ENCODE assay signal across 33 cellular contexts in the genomic region with DNA sequence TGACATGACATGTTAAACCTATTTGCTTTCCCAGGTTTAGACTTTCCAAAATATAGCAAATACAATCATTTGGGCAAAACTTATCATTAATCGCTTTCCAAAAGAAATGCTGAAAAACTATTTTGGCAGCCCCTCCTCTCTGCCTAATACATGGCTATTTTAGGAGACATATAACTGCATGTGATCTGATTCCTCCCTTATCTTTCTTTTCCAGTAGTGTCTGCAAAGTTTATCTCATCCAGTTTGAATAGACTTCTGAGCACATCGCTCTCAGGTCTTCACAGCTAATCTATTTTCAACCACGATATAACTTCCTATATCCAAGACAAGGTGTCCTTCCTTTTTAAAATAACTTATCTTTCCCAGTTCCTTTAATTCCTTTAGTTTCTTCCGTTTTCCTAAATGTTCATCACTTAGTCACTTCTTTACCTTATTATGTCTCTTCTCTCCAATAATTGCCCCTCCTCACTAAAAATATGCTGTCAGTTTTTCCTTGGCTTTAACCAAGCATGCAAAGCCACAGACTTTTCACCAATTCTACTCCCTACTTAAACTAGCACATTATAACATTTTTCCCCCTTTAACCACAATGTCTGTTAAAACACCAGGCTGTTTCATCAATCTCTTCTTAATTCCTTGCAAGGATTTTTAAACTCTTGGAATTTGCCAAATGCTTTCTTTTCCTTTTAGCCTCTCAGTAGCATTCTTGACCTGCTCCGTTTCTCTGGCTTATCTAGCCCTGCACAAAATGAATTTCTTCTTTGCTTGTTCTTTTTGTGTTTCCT. TPM values are rescaled to one million over a fixed set of nuclear protein-coding genes. Genes with fewer than 3 reads are reported as not detected.
DNase-seq lines count a peak whose midpoint lies in the region; ATAC-seq, FAIRE-seq and TF ChIP-seq lines count a peak whose summit lies in the region.
"Had no signal": no experiment of that assay in that cellular context is flagged by ENCODE, and none has a peak within 500 bp of the region (broad histone marks: within the 10 kb centered on the region; RNA-seq: fewer than 3 reads in every experiment).

No MANE protein-coding gene starts in this region.

- no peak for TF ChIP-seq EP300 in SK-N-SH (IDR thresholded peaks at IDR 0.05; ENCODE audit: borderline replicate concordance in 1 of 2, low read depth in 1 of 2, low read length in 1 of 2)

- TF ChIP-seq POLR2A in endothelial cell of umbilical vein (IDR thresholded peaks at IDR 0.05; ENCODE audit: low read depth, low read length) (no peak), spleen (IDR thresholded peaks at IDR 0.05) (no peak)

- H3K4me1 ChIP-seq in SK-N-SH (ENCODE audit: control insufficient read depth in 1 of 2, insufficient read depth in 2 of 2, low read depth in 1 of 2, low read length in 1 of 2): peaks cover 14 to 29% of the 10 kb centered on the region in 2 experiments; a peak in 3 of 4 replicates
- H3K4me1 ChIP-seq in endothelial cell of umbilical vein (ENCODE audit: control insufficient read depth, extremely low read depth, insufficient read depth, low read length): peaks cover 54% of the 10 kb centered on the region
- peaks cover 0 to 8% (median 0%) of the 10 kb centered on the region in 6 donors for H3K4me1 ChIP-seq in spleen
- H3K4me1 ChIP-seq: psoas muscle had no signal

- DNase-seq in SK-N-SH (no peak), OCI-M1 (lab: John Stamatoyannopoulos, UW) (peak; percentile 93), endothelial cell of umbilical vein (ENCODE audit: low read depth, low spot score) (peak; percentile 68), spleen (no peak), GF-D8 (lab: John Stamatoyannopoulos, UW) (no peak), NOMO-1 (lab: John Stamatoyannopoulos, UW; ENCODE audit: unreplicated experiment in 2 of 2) (no peak)
- DNase-seq: activated CD4-positive, alpha-beta memory T cell treated with anti-CD3 and anti-CD28 coated beads, Interleukin-2, amount 10 ng/mL, durations not matched to agents 7 days and 5 days; activated CD4-positive, CD25-positive, alpha-beta regulatory T cell treated with anti-CD3 and anti-CD28 coated beads, Interleukin-2, amount 50 U/mL, for 72 hours; activated CD8-positive, alpha-beta memory T cell treated with anti-CD3 and anti-CD28 coated beads, Interleukin-2, amount 50 U/mL, for 4 hours; activated naive CD4-positive, alpha-beta T cell treated with anti-CD3 and anti-CD28 coated beads, Interleukin-2, amount 10 ng/mL, durations not matched to agents 7 days and 5 days; amygdala; CD4-positive, alpha-beta T cell; effector CD4-positive, alpha-beta T cell; GOT3; NCI-H1048; NCI-H1694; NCI-H2171; NCI-H510A; occipital lobe; psoas muscle; substantia nigra had no signal

- FAIRE-seq in endothelial cell of umbilical vein (lab: Jason Lieb, UNC): no peak
- FAIRE-seq: colon, TTC549 had no signal

- ATAC-seq in SK-N-SH treated with all-trans-retinoic acid at 6 μM for 48 hours (no peak), GM19035 (IDR thresholded peaks at IDR 0.05; ENCODE audit: unreplicated experiment) (no peak)
- ATAC-seq: left lobe of liver; natural killer cell treated with Interleukin-12 subunit alpha and Interleukin-12 subunit beta and Interleukin-15 and Interleukin-18, amount 100 ng/mL, for 72 hours; psoas muscle; stimulated activated memory B cell treated with anti-CD40 and anti-IgM and Interleukin-4, amounts not matched to agents 10 μg/mL and 1 μg/mL and 100 μg/mL, for 72 hours had no signal

- no peaks in the 10 kb centered on the region for H3K27me3 ChIP-seq in SK-N-SH (ENCODE audit: insufficient read depth)
- H3K27me3 ChIP-seq in endothelial cell of umbilical vein (ENCODE audit: control insufficient read depth in 2 of 2, insufficient read depth in 2 of 2, low read length in 2 of 2): no peaks in the 10 kb centered on the region
- H3K27me3 ChIP-seq in spleen (replicated peaks in 1 of 7): no peaks in the 10 kb centered on the region

- no peaks in the 10 kb centered on the region for H3K9me1 ChIP-seq in endothelial cell of umbilical vein (replicated peaks; ENCODE audit: control insufficient read depth, extremely low read depth, insufficient read depth, low read length)

- TF ChIP-seq CTCF in SK-N-SH (IDR thresholded peaks at IDR 0.05): no peak
- TF ChIP-seq CTCF in endothelial cell of umbilical vein (IDR thresholded peaks at IDR 0.05; ENCODE audit: extremely low read depth in 1 of 2, insufficient read depth in 1 of 2, low read depth in 1 of 2, low read length in 2 of 2): no peak
- no peak for TF ChIP-seq CTCF in spleen (IDR thresholded peaks at IDR 0.05 in 8 of 11, conservative IDR thresholded peaks at IDR 0.05 in 3 of 11)

- H2AFZ ChIP-seq in SK-N-SH (ENCODE audit: low read depth) (0 out of 2 replicates have a peak overlapping the region, but pooled peaks have one; percentile 32), endothelial cell of umbilical vein (ENCODE audit: low read depth, low read length) (peak overlapping the region; percentile 9)

- H3K27ac ChIP-seq in SK-N-SH (ENCODE audit: low read depth in 2 of 2, low read length in 1 of 2) (peak overlapping the region in 1 of 2 experiments; percentile 56; a peak in 2 of 4 replicates), endothelial cell of umbilical vein (ENCODE audit: insufficient read depth, low read depth, low read length) (peak overlapping the region; percentile 87), spleen (peak overlapping the region in 6 of 8 donors; percentile 43 to 78 (median 66))
- H3K27ac ChIP-seq: 22Rv1, psoas muscle, RWPE1 had no signal

- intact Hi-C loops in endothelial cell of umbilical vein (cut with micrococcal nuclease): loop anchor here (2.0 to 10.0 kb wide), 3 partner anchors 34 to 1311 kb away; partner anchors contain the start of gene BET1
- intact Hi-C loops in spleen (cut with DNase I; ENCODE audit: low total_unique reads): no loop called here

- H3K36me3 ChIP-seq in SK-N-SH (replicated peaks in 1 of 2; ENCODE audit: control insufficient read depth in 1 of 2, insufficient read depth in 2 of 2, low read length in 1 of 2) (no peaks in the 10 kb centered on the region), endothelial cell of umbilical vein (ENCODE audit: control insufficient read depth in 2 of 2, extremely low read depth in 1 of 2, insufficient read depth in 2 of 2, low read length in 2 of 2) (no peaks in the 10 kb centered on the region), spleen (no peaks in the 10 kb centered on the region)

- H3K79me2 ChIP-seq in SK-N-SH (ENCODE audit: insufficient read depth) (no peaks in the 10 kb centered on the region), endothelial cell of umbilical vein (ENCODE audit: control insufficient read depth, insufficient read depth, low read length) (no peaks in the 10 kb centered on the region)

- peaks cover 7% of the 10 kb centered on the region for H3F3A ChIP-seq in SK-N-SH (replicated peaks; ENCODE audit: insufficient read depth)

- dilution Hi-C loops in endothelial cell of umbilical vein (cut with MboI; ENCODE audit: extremely low pct_ligation_motif_present, low sequenced_read_pairs): no loop called here

- no peaks in the 10 kb centered on the region for H4K20me1 ChIP-seq in SK-N-SH (ENCODE audit: insufficient read depth)
- H4K20me1 ChIP-seq in endothelial cell of umbilical vein (replicated peaks; ENCODE audit: control insufficient read depth, extremely low read depth, insufficient read depth, low read length): no peaks in the 10 kb centered on the region

- BruUV-seq in endothelial cell of umbilical vein (replicated peaks; lab: Mats Ljungman, UMichigan): no TSS peak

- H3K9ac ChIP-seq in SK-N-SH (no peak overlapping the region), endothelial cell of umbilical vein (replicated peaks; ENCODE audit: extremely low read depth, insufficient read depth, low read length) (peak overlapping the region; percentile 76)

- no peak for TF ChIP-seq RAD21 in SK-N-SH (IDR thresholded peaks at IDR 0.05; ENCODE audit: low read length)

- H3K9me3 ChIP-seq in SK-N-SH (no peaks in the 10 kb centered on the region), endothelial cell of umbilical vein (replicated peaks; ENCODE audit: control insufficient read depth, insufficient read depth, low read length) (no peaks in the 10 kb centered on the region), spleen (no peaks in the 10 kb centered on the region)
- H3K9me3 ChIP-seq: psoas muscle had no signal

- CTCF ChIA-PET in SK-N-SH (lab: Yijun Ruan, JAX): interaction anchor here (1.0 kb wide), 1 partner anchor 10 kb away, joined by 3 read pairs; no protein-coding TSS in a partner anchor
- CTCF ChIA-PET in endothelial cell of umbilical vein (lab: Charles Lee): interaction anchor here (1.5 to 4.9 kb wide), 2 partner anchors 11 to 43 kb away, joined by 5 to 19 read pairs; no protein-coding TSS in a partner anchor

- H3K4me3 ChIP-seq in SK-N-SH (ENCODE audit: low read depth in 2 of 2, low read length in 1 of 2) (no peak overlapping the region), endothelial cell of umbilical vein (replicated peaks in 1 of 3; ENCODE audit: insufficient read depth in 1 of 3, low read depth in 1 of 3, low read length in 3 of 3) (no peak overlapping the region), spleen (no peak overlapping the region)
- H3K4me3 ChIP-seq: psoas muscle had no signal

- no peaks in the 10 kb centered on the region for H3K9me2 ChIP-seq in SK-N-SH

- POLR2A ChIA-PET in SK-N-SH (lab: Yijun Ruan, JAX): interaction anchor here (1.5 kb wide), 1 partner anchor 24 kb away, joined by 3 read pairs; the partner anchor contains the start of gene GNG11
- POLR2A ChIA-PET in endothelial cell of umbilical vein (lab: Charles Lee): interaction anchor here (1.1 kb wide), 1 partner anchor 12 kb away, joined by 4 read pairs; no protein-coding TSS in a partner anchor

- WGBS in SK-N-SH (ENCODE audit: low lambda C conversion rate): 81% methylated on average over 5 of the region's 5 CpGs
- WGBS in spleen, 5 donors: 29 to 39% (median 38%) methylated on average over 5 of the region's 5 CpGs

- no peak overlapping the region for H3K4me2 ChIP-seq in SK-N-SH
- peak overlapping the region; percentile 40 for H3K4me2 ChIP-seq in endothelial cell of umbilical vein (ENCODE audit: insufficient read depth, low read length)

RNA-seq across cellular contexts. Expression of gene GNG11, which starts 24.4 kb away (rescaled TPM):
- polyA plus RNA-seq in SK-N-SH (2012; rRNA removed): 9.8 and 11.5 TPM in 2 replicates
- polyA plus RNA-seq in SK-N-SH (2012; cell fraction: cytosol; rRNA removed): 13.4 and 17.0 TPM in 2 replicates
- polyA plus RNA-seq in SK-N-SH (2012; cell fraction: nucleus; rRNA removed): 4.4 and 4.7 TPM in 2 replicates
- total RNA-seq in endothelial cell of umbilical vein: 208 and 215 TPM in 2 replicates
- polyA plus RNA-seq in endothelial cell of umbilical vein: 90.4 and 92.3 TPM in 2 replicates
- polyA plus RNA-seq in endothelial cell of umbilical vein (2011; cell fraction: cytosol; rRNA removed): 93.2 and 133 TPM in 2 replicates
- polyA plus RNA-seq in endothelial cell of umbilical vein (2011; cell fraction: nucleus; rRNA removed): 45.5 and 59.6 TPM in 2 replicates
- 143 and 162 TPM in 2 replicates for polyA plus RNA-seq in endothelial cell of umbilical vein (2012)
- polyA minus RNA-seq in endothelial cell of umbilical vein: 43.9 and 44.6 TPM in 2 replicates
- polyA minus RNA-seq in endothelial cell of umbilical vein (2011; cell fraction: cytosol; rRNA and poly(A)+ RNA removed): 1.6 TPM
- polyA minus RNA-seq in endothelial cell of umbilical vein (2011; cell fraction: nucleus; rRNA and poly(A)+ RNA removed): 75.7 and 94.4 TPM in 2 replicates
- 10 to 100 TPM; 15.5 to 46.6 (median 32.2) TPM for total RNA-seq in spleen
- polyA plus RNA-seq in spleen: 10 to 100 TPM; 36.0 to 97.3 (median 38.0) TPM
- total RNA-seq: activated CD4-positive, alpha-beta memory T cell treated with anti-CD3 and anti-CD28 coated beads, Interleukin-2, amount 10 ng/mL, durations not matched to agents 7 days and 5 days; CD4-positive, alpha-beta T cell; natural killer cell treated with Interleukin-12 subunit alpha and Interleukin-12 subunit beta and Interleukin-15 and Interleukin-18, amount 100 ng/mL, for 72 hours had no signal

RNA-seq across cellular contexts. Expression of gene GNGT1, which starts 39.6 kb away (rescaled TPM):
- polyA plus RNA-seq in SK-N-SH (2012; rRNA removed) (0.15 TPM in 1 of 2 replicates, not detected in the other), endothelial cell of umbilical vein (not detected in 2 replicates), spleen (not detected)
- polyA plus RNA-seq in SK-N-SH (2012; cell fraction: cytosol; rRNA removed): 0.08 and 0.13 TPM in 2 replicates
- polyA plus RNA-seq in SK-N-SH (2012; cell fraction: nucleus; rRNA removed): 0.07 and 0.31 TPM in 2 replicates
- total RNA-seq in endothelial cell of umbilical vein (not detected in 2 replicates), spleen (not detected)
- polyA plus RNA-seq in endothelial cell of umbilical vein (2011; cell fraction: cytosol; rRNA removed): not detected in 2 replicates
- polyA plus RNA-seq in endothelial cell of umbilical vein (2011; cell fraction: nucleus; rRNA removed): not detected in 2 replicates
- polyA plus RNA-seq in endothelial cell of umbilical vein (2012): not detected in 2 replicates
- not detected in 2 replicates for polyA minus RNA-seq in endothelial cell of umbilical vein
- 1.3 TPM for polyA minus RNA-seq in endothelial cell of umbilical vein (2011; cell fraction: cytosol; rRNA and poly(A)+ RNA removed)
- polyA minus RNA-seq in endothelial cell of umbilical vein (2011; cell fraction: nucleus; rRNA and poly(A)+ RNA removed): not detected in 2 replicates
- total RNA-seq: activated CD4-positive, alpha-beta memory T cell treated with anti-CD3 and anti-CD28 coated beads, Interleukin-2, amount 10 ng/mL, durations not matched to agents 7 days and 5 days; CD4-positive, alpha-beta T cell; Daoy; left lobe of liver; mononuclear cell; natural killer cell treated with Interleukin-12 subunit alpha and Interleukin-12 subunit beta and Interleukin-15 and Interleukin-18, amount 100 ng/mL, for 72 hours; occipital lobe; psoas muscle; SK-MEL-5 had no signal

RNA-seq across cellular contexts. Expression of gene TFPI2, which starts 55.4 kb away (rescaled TPM):
- polyA plus RNA-seq in SK-N-SH (2012; rRNA removed) (16.9 and 17.7 TPM in 2 replicates), endothelial cell of umbilical vein (49.9 and 57.3 TPM in 2 replicates), spleen (1 to 10 TPM; 1.1 to 1.2 (median 1.1) TPM)
- polyA plus RNA-seq in SK-N-SH (2012; cell fraction: cytosol; rRNA removed): 14.4 and 15.5 TPM in 2 replicates
- polyA plus RNA-seq in SK-N-SH (2012; cell fraction: nucleus; rRNA removed): 9.0 and 11.9 TPM in 2 replicates
- total RNA-seq in endothelial cell of umbilical vein (33.1 and 65.9 TPM in 2 replicates), spleen (1 to 10 TPM in 6 of 7 donors, under 1 TPM in 1; 0.92 to 6.3 (median 1.9) TPM)
- 29.5 and 34.7 TPM in 2 replicates for polyA plus RNA-seq in endothelial cell of umbilical vein (2011; cell fraction: cytosol; rRNA removed)
- 16.0 and 16.1 TPM in 2 replicates for polyA plus RNA-seq in endothelial cell of umbilical vein (2011; cell fraction: nucleus; rRNA removed)
- polyA plus RNA-seq in endothelial cell of umbilical vein (2012): 47.8 and 68.3 TPM in 2 replicates
- polyA minus RNA-seq in endothelial cell of umbilical vein: 19.5 and 23.9 TPM in 2 replicates
- not detected for polyA minus RNA-seq in endothelial cell of umbilical vein (2011; cell fraction: cytosol; rRNA and poly(A)+ RNA removed)
- 7.4 and 11.3 TPM in 2 replicates for polyA minus RNA-seq in endothelial cell of umbilical vein (2011; cell fraction: nucleus; rRNA and poly(A)+ RNA removed)
- total RNA-seq: activated CD4-positive, alpha-beta memory T cell treated with anti-CD3 and anti-CD28 coated beads, Interleukin-2, amount 10 ng/mL, durations not matched to agents 7 days and 5 days; CD4-positive, alpha-beta T cell; mononuclear cell; natural killer cell treated with Interleukin-12 subunit alpha and Interleukin-12 subunit beta and Interleukin-15 and Interleukin-18, amount 100 ng/mL, for 72 hours had no signal

RNA-seq across cellular contexts. Expression of gene BET1, which starts 58.2 kb away (rescaled TPM):
- polyA plus RNA-seq in SK-N-SH (2012; rRNA removed) (20.1 and 27.7 TPM in 2 replicates), endothelial cell of umbilical vein (14.8 and 21.9 TPM in 2 replicates), spleen (10 to 100 TPM; 21.7 to 33.7 (median 29.3) TPM)
- polyA plus RNA-seq in SK-N-SH (2012; cell fraction: cytosol; rRNA removed): 33.3 and 44.5 TPM in 2 replicates
- polyA plus RNA-seq in SK-N-SH (2012; cell fraction: nucleus; rRNA removed): 11.5 and 16.6 TPM in 2 replicates
- total RNA-seq in endothelial cell of umbilical vein (23.9 and 28.4 TPM in 2 replicates), spleen (10 to 100 TPM; 24.5 to 36.0 (median 26.8) TPM)
- 22.8 and 23.2 TPM in 2 replicates for polyA plus RNA-seq in endothelial cell of umbilical vein (2011; cell fraction: cytosol; rRNA removed)
- polyA plus RNA-seq in endothelial cell of umbilical vein (2011; cell fraction: nucleus; rRNA removed): 18.6 and 18.9 TPM in 2 replicates
- polyA plus RNA-seq in endothelial cell of umbilical vein (2012): 22.0 and 25.9 TPM in 2 replicates
- 12.4 and 13.1 TPM in 2 replicates for polyA minus RNA-seq in endothelial cell of umbilical vein
- polyA minus RNA-seq in endothelial cell of umbilical vein (2011; cell fraction: cytosol; rRNA and poly(A)+ RNA removed): 9.6 TPM
- 15.3 and 21.1 TPM in 2 replicates for polyA minus RNA-seq in endothelial cell of umbilical vein (2011; cell fraction: nucleus; rRNA and poly(A)+ RNA removed)

Comparison
In these comparisons a context has a peak if more than half of its experiments do, and no peak if none do; other contexts are left out.
1. DNase-seq: peak in OCI-M1 (single experiment) and endothelial cell of umbilical vein (single experiment); none in SK-N-SH (single experiment), spleen (single experiment), GF-D8 (single experiment) and NOMO-1 (0 of 2).